Comparison of ENCODE assay signal across 9 cellular contexts in the genomic region with DNA sequence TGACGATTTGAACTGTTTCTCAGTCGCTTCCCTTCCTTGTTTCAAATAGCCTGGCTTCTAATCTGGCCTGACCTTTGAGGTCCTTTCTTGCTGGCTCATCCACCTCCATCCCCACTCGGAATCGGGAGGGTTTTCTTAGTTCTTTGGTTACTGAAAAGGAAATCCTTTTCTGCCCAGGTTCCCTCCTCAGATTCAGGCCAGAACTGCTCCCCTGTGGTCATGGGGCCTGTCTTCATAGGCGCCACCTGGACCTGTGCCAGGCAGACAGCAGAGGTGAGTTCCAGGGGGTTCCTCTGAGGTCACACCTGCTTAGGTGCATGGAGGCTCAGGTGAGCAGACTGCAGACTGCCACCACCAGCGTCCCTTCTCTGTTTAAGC.
DNase-seq lines count a peak whose midpoint lies in the region; ATAC-seq and TF ChIP-seq lines count a peak whose summit lies in the region.
"Had no signal": no experiment of that assay in that cellular context is flagged by ENCODE, and none has a peak within 500 bp of the region (broad histone marks: within the 10 kb centered on the region; RNA-seq: fewer than 3 reads in every experiment).

No MANE protein-coding gene starts in this region.

- peak; percentile 53 for DNase-seq in activated T-cell treated with anti-CD3 and anti-CD28 coated beads, Interleukin-2, amount 50 U/mL, for 24 hours
- DNase-seq in iPS-NIHi7 (ENCODE audit: extremely low spot score) (no peak), vagina (ENCODE audit: extremely low spot score in 2 of 2) (no peak), NCI-H1092 (lab: John Stamatoyannopoulos, UW) (no peak)
- no peak for DNase-seq in activated naive CD4-positive, alpha-beta T cell treated with anti-CD3 and anti-CD28 coated beads, Interleukin-2, amount 50 U/mL, for 16 hours
- DNase-seq: ovary had no signal

- H3K27me3 Mint-ChIP-seq in activated T-cell treated with anti-CD3 and anti-CD28 coated beads, Interleukin-2, amount 50 U/mL, for 24 hours = no peaks in the 10 kb centered on the region

- H3K27me3 ChIP-seq in vagina = no peaks in the 10 kb centered on the region
- H3K27me3 ChIP-seq: ovary had no signal

- H3K4me3 ChIP-seq in vagina = no peak overlapping the region
- H3K4me3 ChIP-seq: ovary had no signal

- H3K27ac Mint-ChIP-seq in activated T-cell treated with anti-CD3 and anti-CD28 coated beads, Interleukin-2, amount 50 U/mL, for 24 hours = peak overlapping the region; percentile 85

- H3K27ac ChIP-seq in 22Rv1 (no peak overlapping the region), vagina (no peak overlapping the region)
- H3K27ac ChIP-seq: ovary had no signal

- no peaks in the 10 kb centered on the region for H3K36me3 ChIP-seq in vagina
- H3K36me3 ChIP-seq: ovary had no signal

- TF ChIP-seq POLR2A in vagina (IDR thresholded peaks at IDR 0.05) = no peak

- no peak overlapping the region for H3K4me3 Mint-ChIP-seq in activated T-cell treated with anti-CD3 and anti-CD28 coated beads, Interleukin-2, amount 50 U/mL, for 24 hours

- H3K9me3 ChIP-seq in vagina = no peaks in the 10 kb centered on the region
- H3K9me3 ChIP-seq: ovary had no signal

- H3K36me3 Mint-ChIP-seq in activated T-cell treated with anti-CD3 and anti-CD28 coated beads, Interleukin-2, amount 50 U/mL, for 24 hours (ENCODE audit: low read depth) = no peaks in the 10 kb centered on the region

- ATAC-seq in GM18873 (IDR thresholded peaks at IDR 0.05; ENCODE audit: low FRiP score, unreplicated experiment) = peak; percentile 22
- peak; percentile 24 for ATAC-seq in HG03175 (IDR thresholded peaks at IDR 0.05; ENCODE audit: unreplicated experiment)

- intact Hi-C loops in vagina (cut with DNase I) = no loop called here

- no peaks in the 10 kb centered on the region for H3K4me1 ChIP-seq in vagina

- TF ChIP-seq CTCF in 22Rv1 (IDR thresholded peaks at IDR 0.05) (peak; percentile 30), vagina (IDR thresholded peaks at IDR 0.05) (no peak)

- H3K4me1 Mint-ChIP-seq in activated T-cell treated with anti-CD3 and anti-CD28 coated beads, Interleukin-2, amount 50 U/mL, for 24 hours (ENCODE audit: low read depth) = peaks cover 41% of the 10 kb centered on the region

- H3K9me3 Mint-ChIP-seq in activated T-cell treated with anti-CD3 and anti-CD28 coated beads, Interleukin-2, amount 50 U/mL, for 24 hours = no peaks in the 10 kb centered on the region
